Comparison of ENCODE assay signal across 10 cellular contexts in the genomic region with DNA sequence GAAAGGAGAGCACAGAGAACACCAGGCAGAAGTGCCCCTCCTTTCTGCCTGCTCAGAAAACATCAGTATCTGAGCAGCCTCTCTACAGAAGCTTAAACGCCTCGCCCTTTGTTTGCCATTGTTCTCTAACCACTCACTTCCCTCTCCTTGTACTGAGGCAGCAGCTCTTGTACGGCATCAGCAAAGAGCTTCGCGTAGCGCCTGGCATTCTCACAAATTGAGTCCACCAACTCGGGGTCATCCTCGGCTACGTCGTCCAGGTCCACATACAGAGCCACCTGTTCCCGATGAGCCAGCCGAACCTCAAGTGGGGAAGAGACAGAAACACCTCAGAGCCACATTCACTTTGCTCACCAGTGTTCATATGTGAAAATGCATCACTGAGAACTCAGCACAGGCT. TPM values are rescaled to one million over a fixed set of nuclear protein-coding genes. Genes with fewer than 3 reads are reported as not detected.
DNase-seq lines count a peak whose midpoint lies in the region; ATAC-seq, FAIRE-seq and TF ChIP-seq lines count a peak whose summit lies in the region.
"Had no signal": no experiment of that assay in that cellular context is flagged by ENCODE, and none has a peak within 500 bp of the region (broad histone marks: within the 10 kb centered on the region; RNA-seq: fewer than 3 reads in every experiment).

No MANE protein-coding gene starts in this region.

- DNase-seq in AG09309 (ENCODE audit: low read depth) (no peak), bronchial epithelial cell (ENCODE audit: low read depth) (no peak), naive B cell (no peak), head of caudate nucleus (no peak), T-helper 9 cell (no peak)
- no peak for DNase-seq in stimulated activated CD4-positive, alpha-beta T cell treated with anti-CD3 and anti-CD28 coated beads, Interleukin-12 subunit alpha, Interleukin-12 subunit beta, amount 100 ng/mL, for 4 hours
- DNase-seq: caudate nucleus, NCI-H1105 had no signal

- ATAC-seq in naive B cell (ENCODE audit: low read depth in 2 of 2) (no peak), GM19035 (IDR thresholded peaks at IDR 0.05; ENCODE audit: unreplicated experiment) (no peak)

- no peaks in the 10 kb centered on the region for H3K27me3 ChIP-seq in bronchial epithelial cell (ENCODE audit: control insufficient read depth, insufficient read depth, low read length)

- FAIRE-seq in bronchial epithelial cell (lab: Jason Lieb, UNC): no peak

- H3K27ac Mint-ChIP-seq in IgD-negative memory B cell (peak overlapping the region; percentile 98 to 100 (median 99)), naive B cell (peak overlapping the region; percentile 72 to 99 (median 98))

- TF ChIP-seq CTCF in AG09309 (IDR thresholded peaks at IDR 0.05; ENCODE audit: control insufficient read depth, insufficient read depth, low read depth, low read length, missing control alignments) (no peak), bronchial epithelial cell (IDR thresholded peaks at IDR 0.05; ENCODE audit: insufficient read depth, low read length, severe bottlenecking) (no peak)

- intact Hi-C loops in head of caudate nucleus (cut with DNase I): no loop called here

- H3K36me3 Mint-ChIP-seq in IgD-negative memory B cell (peaks cover 4% of the 10 kb centered on the region), naive B cell (peaks cover 16 to 33% of the 10 kb centered on the region in 2 donors)

- H3K4me3 Mint-ChIP-seq in IgD-negative memory B cell: peak overlapping the region; percentile 93 to 99 (median 98)
- peak overlapping the region; percentile 91 to 98 (median 96) for H3K4me3 Mint-ChIP-seq in naive B cell

- peaks cover 33% of the 10 kb centered on the region for H3K36me3 ChIP-seq in bronchial epithelial cell (ENCODE audit: control insufficient read depth, insufficient read depth, low read length)

- no peaks in the 10 kb centered on the region for H3K27me3 Mint-ChIP-seq in IgD-negative memory B cell
- no peaks in the 10 kb centered on the region for H3K27me3 Mint-ChIP-seq in naive B cell

- H3K4me3 ChIP-seq in AG09309 (ENCODE audit: control insufficient read depth, low read depth, low read length): peak overlapping the region; percentile 93
- peak overlapping the region; percentile 69 for H3K4me3 ChIP-seq in bronchial epithelial cell (ENCODE audit: low read depth, low read length)

- no peaks in the 10 kb centered on the region for H3K9me3 Mint-ChIP-seq in IgD-negative memory B cell
- no peaks in the 10 kb centered on the region for H3K9me3 Mint-ChIP-seq in naive B cell

- H3K4me1 Mint-ChIP-seq in IgD-negative memory B cell (peaks cover 16 to 25% (median 19%) of the 10 kb centered on the region in 3 donors), naive B cell (peaks cover 44 to 66% (median 49%) of the 10 kb centered on the region in 3 donors)

RNA-seq across cellular contexts. Expression of a gene that starts 1.7 kb away (rescaled TPM):
- polyA plus RNA-seq in IgD-negative memory B cell: 33.4 TPM
- 15.9 and 46.1 TPM in 2 replicates for total RNA-seq in bronchial epithelial cell
- polyA plus RNA-seq in naive B cell (ENCODE audit: low read depth in 6 of 6): 10 to 100 TPM; 39.0 to 59.9 (median 47.1) TPM

RNA-seq across cellular contexts. Expression of a gene that starts 2.0 kb away (rescaled TPM):
- polyA plus RNA-seq in IgD-negative memory B cell (4.5 TPM), naive B cell (ENCODE audit: low read depth in 6 of 6) (1 to 10 TPM; 3.3 to 6.8 (median 5.6) TPM)
- total RNA-seq in bronchial epithelial cell: 13.3 and 22.6 TPM in 2 replicates

RNA-seq across cellular contexts. Expression of a gene that starts 10.7 kb away (rescaled TPM):
- polyA plus RNA-seq in IgD-negative memory B cell: 121 TPM
- total RNA-seq in bronchial epithelial cell: 60.0 and 77.6 TPM in 2 replicates
- 100 to 1,000 TPM; 109 to 249 (median 128) TPM for polyA plus RNA-seq in naive B cell (ENCODE audit: low read depth in 6 of 6)

RNA-seq across cellular contexts. Expression of a gene that starts 17.9 kb away (rescaled TPM):
- 31.7 TPM for polyA plus RNA-seq in IgD-negative memory B cell
- total RNA-seq in bronchial epithelial cell: 13.6 and 21.1 TPM in 2 replicates
- polyA plus RNA-seq in naive B cell (ENCODE audit: low read depth in 6 of 6): 10 to 100 TPM; 14.6 to 34.4 (median 21.8) TPM

RNA-seq across cellular contexts. Expression of a gene that starts 19.7 kb away (rescaled TPM):
- polyA plus RNA-seq in IgD-negative memory B cell (31.5 TPM), naive B cell (ENCODE audit: low read depth in 6 of 6) (10 to 100 TPM; 16.8 to 32.2 (median 21.6) TPM)
- total RNA-seq in bronchial epithelial cell: 16.9 and 22.9 TPM in 2 replicates
